Comparison of ENCODE assay signal across 1 cellular context in the genomic region with DNA sequence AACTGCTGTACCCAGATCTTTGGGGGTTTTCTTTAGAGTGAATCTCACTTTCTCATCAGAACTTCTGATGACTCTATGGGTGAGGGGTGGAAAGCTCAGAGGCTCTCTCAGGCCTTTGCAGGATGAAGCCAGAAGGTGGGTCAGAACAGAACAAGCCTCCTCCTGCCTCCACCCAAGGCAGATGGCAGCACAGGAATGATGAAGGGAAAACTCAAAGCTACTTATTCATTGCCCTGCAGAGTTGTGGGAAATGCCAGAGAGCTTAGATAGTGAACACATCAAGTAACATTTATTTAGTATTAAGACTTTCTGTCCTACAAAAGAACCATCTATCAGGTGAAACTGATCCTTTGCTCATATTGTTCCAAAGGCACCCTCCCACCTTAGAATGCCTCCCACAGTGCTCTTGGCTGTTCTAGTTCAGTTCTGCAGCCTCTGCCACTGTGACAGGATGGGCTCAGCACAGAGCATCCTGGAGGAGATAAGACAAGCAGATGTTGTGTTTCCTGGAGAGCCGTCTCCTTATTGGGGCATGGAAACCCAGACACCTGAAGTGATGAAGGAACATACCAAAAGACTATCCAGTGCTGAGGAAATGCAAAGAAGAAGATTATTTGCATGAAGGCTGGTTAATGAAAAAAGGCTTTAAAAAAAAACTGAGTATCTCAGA.
TF ChIP-seq lines count a peak whose summit lies in the region.

No MANE protein-coding gene starts in this region.

TF ChIP-seq in GM12878, 131 proteins besides CTCF, POLR2A, EP300 and RAD21 (continued from another document):
- TF ChIP-seq CHD2 (IDR thresholded peaks at IDR 0.05; ENCODE audit: borderline replicate concordance, low read depth, low read length) (no peak), KDM1A (IDR thresholded peaks at IDR 0.05; ENCODE audit: borderline replicate concordance) (no peak), NR2F1 (conservative IDR thresholded peaks at IDR 0.05) (no peak), GABPA (IDR thresholded peaks at IDR 0.05; ENCODE audit: low read depth) (no peak)
- TF ChIP-seq, protein P1, sequence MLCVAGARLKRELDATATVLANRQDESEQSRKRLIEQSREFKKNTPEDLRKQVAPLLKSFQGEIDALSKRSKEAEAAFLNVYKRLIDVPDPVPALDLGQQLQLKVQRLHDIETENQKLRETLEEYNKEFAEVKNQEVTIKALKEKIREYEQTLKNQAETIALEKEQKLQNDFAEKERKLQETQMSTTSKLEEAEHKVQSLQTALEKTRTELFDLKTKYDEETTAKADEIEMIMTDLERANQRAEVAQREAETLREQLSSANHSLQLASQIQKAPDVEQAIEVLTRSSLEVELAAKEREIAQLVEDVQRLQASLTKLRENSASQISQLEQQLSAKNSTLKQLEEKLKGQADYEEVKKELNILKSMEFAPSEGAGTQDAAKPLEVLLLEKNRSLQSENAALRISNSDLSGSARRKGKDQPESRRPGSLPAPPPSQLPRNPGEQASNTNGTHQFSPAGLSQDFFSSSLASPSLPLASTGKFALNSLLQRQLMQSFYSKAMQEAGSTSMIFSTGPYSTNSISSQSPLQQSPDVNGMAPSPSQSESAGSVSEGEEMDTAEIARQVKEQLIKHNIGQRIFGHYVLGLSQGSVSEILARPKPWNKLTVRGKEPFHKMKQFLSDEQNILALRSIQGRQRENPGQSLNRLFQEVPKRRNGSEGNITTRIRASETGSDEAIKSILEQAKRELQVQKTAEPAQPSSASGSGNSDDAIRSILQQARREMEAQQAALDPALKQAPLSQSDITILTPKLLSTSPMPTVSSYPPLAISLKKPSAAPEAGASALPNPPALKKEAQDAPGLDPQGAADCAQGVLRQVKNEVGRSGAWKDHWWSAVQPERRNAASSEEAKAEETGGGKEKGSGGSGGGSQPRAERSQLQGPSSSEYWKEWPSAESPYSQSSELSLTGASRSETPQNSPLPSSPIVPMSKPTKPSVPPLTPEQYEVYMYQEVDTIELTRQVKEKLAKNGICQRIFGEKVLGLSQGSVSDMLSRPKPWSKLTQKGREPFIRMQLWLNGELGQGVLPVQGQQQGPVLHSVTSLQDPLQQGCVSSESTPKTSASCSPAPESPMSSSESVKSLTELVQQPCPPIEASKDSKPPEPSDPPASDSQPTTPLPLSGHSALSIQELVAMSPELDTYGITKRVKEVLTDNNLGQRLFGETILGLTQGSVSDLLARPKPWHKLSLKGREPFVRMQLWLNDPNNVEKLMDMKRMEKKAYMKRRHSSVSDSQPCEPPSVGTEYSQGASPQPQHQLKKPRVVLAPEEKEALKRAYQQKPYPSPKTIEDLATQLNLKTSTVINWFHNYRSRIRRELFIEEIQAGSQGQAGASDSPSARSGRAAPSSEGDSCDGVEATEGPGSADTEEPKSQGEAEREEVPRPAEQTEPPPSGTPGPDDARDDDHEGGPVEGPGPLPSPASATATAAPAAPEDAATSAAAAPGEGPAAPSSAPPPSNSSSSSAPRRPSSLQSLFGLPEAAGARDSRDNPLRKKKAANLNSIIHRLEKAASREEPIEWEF (IDR thresholded peaks at IDR 0.05; ENCODE audit: insufficient replicate concordance, low read depth, low read length), result no peak
- TF ChIP-seq, protein P2, sequence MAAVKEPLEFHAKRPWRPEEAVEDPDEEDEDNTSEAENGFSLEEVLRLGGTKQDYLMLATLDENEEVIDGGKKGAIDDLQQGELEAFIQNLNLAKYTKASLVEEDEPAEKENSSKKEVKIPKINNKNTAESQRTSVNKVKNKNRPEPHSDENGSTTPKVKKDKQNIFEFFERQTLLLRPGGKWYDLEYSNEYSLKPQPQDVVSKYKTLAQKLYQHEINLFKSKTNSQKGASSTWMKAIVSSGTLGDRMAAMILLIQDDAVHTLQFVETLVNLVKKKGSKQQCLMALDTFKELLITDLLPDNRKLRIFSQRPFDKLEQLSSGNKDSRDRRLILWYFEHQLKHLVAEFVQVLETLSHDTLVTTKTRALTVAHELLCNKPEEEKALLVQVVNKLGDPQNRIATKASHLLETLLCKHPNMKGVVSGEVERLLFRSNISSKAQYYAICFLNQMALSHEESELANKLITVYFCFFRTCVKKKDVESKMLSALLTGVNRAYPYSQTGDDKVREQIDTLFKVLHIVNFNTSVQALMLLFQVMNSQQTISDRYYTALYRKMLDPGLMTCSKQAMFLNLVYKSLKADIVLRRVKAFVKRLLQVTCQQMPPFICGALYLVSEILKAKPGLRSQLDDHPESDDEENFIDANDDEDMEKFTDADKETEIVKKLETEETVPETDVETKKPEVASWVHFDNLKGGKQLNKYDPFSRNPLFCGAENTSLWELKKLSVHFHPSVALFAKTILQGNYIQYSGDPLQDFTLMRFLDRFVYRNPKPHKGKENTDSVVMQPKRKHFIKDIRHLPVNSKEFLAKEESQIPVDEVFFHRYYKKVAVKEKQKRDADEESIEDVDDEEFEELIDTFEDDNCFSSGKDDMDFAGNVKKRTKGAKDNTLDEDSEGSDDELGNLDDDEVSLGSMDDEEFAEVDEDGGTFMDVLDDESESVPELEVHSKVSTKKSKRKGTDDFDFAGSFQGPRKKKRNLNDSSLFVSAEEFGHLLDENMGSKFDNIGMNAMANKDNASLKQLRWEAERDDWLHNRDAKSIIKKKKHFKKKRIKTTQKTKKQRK (IDR thresholded peaks at IDR 0.05; ENCODE audit: low read depth, low read length), result no peak
